In the genomic region with DNA sequence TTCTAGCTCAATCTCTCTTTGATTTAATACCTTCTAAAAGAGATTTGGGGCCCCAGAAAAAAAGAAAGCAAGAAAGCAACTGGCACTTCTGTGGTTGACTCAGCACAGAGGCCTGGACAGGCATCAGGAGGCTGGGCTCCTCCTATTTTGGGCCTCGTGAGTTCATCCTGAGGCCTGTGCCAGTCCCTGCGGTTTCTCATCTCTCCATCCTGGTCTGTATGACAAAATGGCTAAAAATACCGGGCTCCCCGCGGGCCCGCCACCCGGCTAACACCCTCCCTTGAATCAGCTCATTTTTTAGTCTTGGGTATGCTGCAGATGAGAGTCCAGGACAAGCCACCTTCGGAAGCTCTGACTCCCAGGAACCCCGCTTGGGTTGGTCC, we compare ENCODE assay signal across 11 cellular contexts.
DNase-seq lines count a peak whose midpoint lies in the region; ATAC-seq, FAIRE-seq and TF ChIP-seq lines count a peak whose summit lies in the region.
"Had no signal": no experiment of that assay in that cellular context is flagged by ENCODE, and none has a peak within 500 bp of the region (broad histone marks: within the 10 kb centered on the region; RNA-seq: fewer than 3 reads in every experiment).

No MANE protein-coding gene starts in this region.

- peaks cover 0 to 6% (median 3%) of the 10 kb centered on the region in 3 donors for H3K27me3 Mint-ChIP-seq in immature natural killer cell (ENCODE audit: low read depth in 3 of 3)

- intact Hi-C loops in kidney (cut with DNase I) = no loop called here

- no peaks in the 10 kb centered on the region for H3K9me3 ChIP-seq in adipocyte (ENCODE audit: control insufficient read depth, low read length)
- no peaks in the 10 kb centered on the region for H3K9me3 ChIP-seq in kidney (ENCODE audit: control insufficient read depth in 1 of 2, low read length in 2 of 2)

- H3K36me3 ChIP-seq in H7 (replicated peaks; ENCODE audit: control insufficient read depth, insufficient read depth, low read length) (no peaks in the 10 kb centered on the region), adipocyte (ENCODE audit: control insufficient read depth, insufficient read depth, low read length, severe bottlenecking) (no peaks in the 10 kb centered on the region), kidney (ENCODE audit: control insufficient read depth in 1 of 2, insufficient read depth in 2 of 2, low read length in 2 of 2) (no peaks in the 10 kb centered on the region)
- H3K36me3 ChIP-seq: cardiac muscle cell had no signal

- H3K27ac ChIP-seq in kidney (ENCODE audit: low read depth in 2 of 2, low read length in 2 of 2) = no peak overlapping the region
- H3K27ac ChIP-seq: cardiac muscle cell had no signal

- peaks cover 24 to 29% of the 10 kb centered on the region in 2 donors for H3K4me1 Mint-ChIP-seq in immature natural killer cell

- H3K4me1 ChIP-seq in adipocyte (ENCODE audit: control insufficient read depth, insufficient read depth, low read length) = peaks cover 24% of the 10 kb centered on the region
- H3K4me1 ChIP-seq in kidney (ENCODE audit: control insufficient read depth in 1 of 2, insufficient read depth in 1 of 2, low read depth in 1 of 2, low read length in 2 of 2) = peaks cover 0 to 2% of the 10 kb centered on the region in 2 donors

- H3K9ac ChIP-seq in adipocyte (ENCODE audit: low read length) (peak overlapping the region; percentile 69), kidney (ENCODE audit: low read length in 2 of 2) (no peak overlapping the region)

- peak overlapping the region; percentile 70 to 88 (median 77) for H3K27ac Mint-ChIP-seq in immature natural killer cell
- H3K27ac Mint-ChIP-seq: nephron progenitor cell had no signal

- no peaks in the 10 kb centered on the region for H3K9me3 Mint-ChIP-seq in immature natural killer cell
- H3K9me3 Mint-ChIP-seq: nephron progenitor cell had no signal

- no peaks in the 10 kb centered on the region for H3K27me3 ChIP-seq in H7 (ENCODE audit: control insufficient read depth, insufficient read depth, low read length)
- H3K27me3 ChIP-seq in adipocyte (replicated peaks; ENCODE audit: control insufficient read depth, insufficient read depth, low read length) = no peaks in the 10 kb centered on the region
- H3K27me3 ChIP-seq: cardiac muscle cell had no signal

- peak overlapping the region in 4 of 5 donors; percentile 24 to 60 (median 46) for H3K4me3 Mint-ChIP-seq in immature natural killer cell
- H3K4me3 Mint-ChIP-seq: nephron progenitor cell had no signal

- H3K4me3 ChIP-seq in H7 (ENCODE audit: insufficient read depth, low read depth, low read length) (no peak overlapping the region), adipocyte (ENCODE audit: low read length) (peak overlapping the region; percentile 62), kidney (ENCODE audit: low read length in 2 of 2) (no peak overlapping the region)
- H3K4me3 ChIP-seq: cardiac muscle cell had no signal

- ATAC-seq in HG03139 (IDR thresholded peaks at IDR 0.05; ENCODE audit: unreplicated experiment) = no peak
- ATAC-seq in GM19467 (IDR thresholded peaks at IDR 0.05; ENCODE audit: unreplicated experiment) = no peak

- H3K36me3 Mint-ChIP-seq in immature natural killer cell = no peaks in the 10 kb centered on the region

- no peak for FAIRE-seq in kidney (lab: Jason Lieb, UNC)

- no peak for TF ChIP-seq CTCF in kidney (IDR thresholded peaks at IDR 0.05; ENCODE audit: borderline replicate concordance, extremely low read depth, insufficient read depth)

- DNase-seq in A172 (ENCODE audit: low spot score) (peak; percentile 97), H7 (peak; percentile 34), adipocyte (ENCODE audit: low read depth) (peak; percentile 61), immature natural killer cell (peak; percentile 32 to 47 (median 34)), kidney (no peak)
- DNase-seq in stimulated activated CD8-positive, alpha-beta memory T cell treated with anti-CD3 and anti-CD28 coated beads, Interleukin-4, amount 100 ng/mL, for 48 hours = no peak
- DNase-seq: Calu3, nephron progenitor cell had no signal

Comparison
In these comparisons a context has a peak if more than half of its experiments do, and no peak if none do; other contexts are left out.
1. DNase-seq: peak in A172 (single experiment), H7 (single experiment), adipocyte (single experiment) and immature natural killer cell (3 of 3); none in stimulated activated CD8-positive, alpha-beta memory T cell treated with anti-CD3 and anti-CD28 coated beads, Interleukin-4, amount 100 ng/mL, for 48 hours (single experiment) and kidney (single experiment).